19 cellular contexts compared by ENCODE assay signal in genomic region chr6:39296745-39297640, GRCh38. TPM values are rescaled to one million over a fixed set of nuclear protein-coding genes. Genes with fewer than 3 reads are reported as not detected.
DNase-seq lines count a peak whose midpoint lies in the region; ATAC-seq, FAIRE-seq and TF ChIP-seq lines count a peak whose summit lies in the region.
"Had no signal": no experiment of that assay in that cellular context is flagged by ENCODE, and none has a peak within 500 bp of the region (broad histone marks: within the 10 kb centered on the region; RNA-seq: fewer than 3 reads in every experiment).

No MANE protein-coding gene starts in this region.

- H3K36me3 ChIP-seq in liver (ENCODE audit: control insufficient read depth in 4 of 4, insufficient read depth in 3 of 4, low read depth in 1 of 4, low read length in 3 of 4) (no peaks in the 10 kb centered on the region), HepG2 (replicated peaks in 1 of 2; ENCODE audit: control insufficient read depth in 1 of 2, insufficient read depth in 2 of 2, low read length in 2 of 2) (no peaks in the 10 kb centered on the region)
- H3K36me3 ChIP-seq: spleen had no signal

- DNase-seq in HepG2 (ENCODE audit: low spot score), result no peak
- DNase-seq in left cardiac atrium, result peak; percentile 85
- peak; percentile 96 for DNase-seq in posterior vena cava (ENCODE audit: low spot score)
- no peak for DNase-seq in HT-29 (ENCODE audit: low spot score)
- DNase-seq in MV-4-11 (lab: John Stamatoyannopoulos, UW), result no peak
- DNase-seq in RCC 7860 (ENCODE audit: low spot score), result no peak
- DNase-seq: activated effector memory CD4-positive, alpha-beta T cell treated with anti-CD3 and anti-CD28 coated beads, Interleukin-2, amount 50 U/mL, for 16 hours; CD4-positive, alpha-beta memory T cell; NCI-H1930; NCI-H69; spleen; stimulated activated naive CD8-positive, alpha-beta T cell treated with anti-CD3 and anti-CD28 coated beads, Interleukin-15, amount 100 ng/mL, for 72 hours; T-cell had no signal

- no peak for TF ChIP-seq POLR2A in HepG2 (IDR thresholded peaks at IDR 0.05; ENCODE audit: insufficient read depth in 1 of 2, low read depth in 2 of 2, low read length in 2 of 2)

- TF ChIP-seq CTCF in liver (IDR thresholded peaks at IDR 0.05; ENCODE audit: low read depth, low read length, missing input control) (no peak), HepG2 (CRISPR knock-in tag; IDR thresholded peaks at IDR 0.05) (no peak)

- H3K4me1 ChIP-seq in liver (ENCODE audit: control insufficient read depth in 4 of 4, insufficient read depth in 4 of 4, low read length in 3 of 4) (peaks cover 19 to 42% (median 28%) of the 10 kb centered on the region in 4 donors), HepG2 (ENCODE audit: insufficient read depth, low read length) (peaks cover 14% of the 10 kb centered on the region)
- H3K4me1 ChIP-seq: spleen had no signal

- peak in 1 of 2 donors; percentile 37 for TF ChIP-seq RAD21 in liver (IDR thresholded peaks at IDR 0.05)
- TF ChIP-seq RAD21 in HepG2 (CRISPR knock-in tag; IDR thresholded peaks at IDR 0.05), result no peak

- FAIRE-seq in HepG2 (lab: Jason Lieb, UNC) (no peak), RCC 7860 (lab: Jason Lieb, UNC) (no peak)
- FAIRE-seq: A204.1, G401.6, GM12892 had no signal

- no peak overlapping the region for H3K4me2 ChIP-seq in HepG2 (ENCODE audit: low read depth, low read length)

- no TSS peak for BruUV-seq in HepG2 (replicated peaks; lab: Mats Ljungman, UMichigan)

- no peaks in the 10 kb centered on the region for H3K9me3 ChIP-seq in liver (ENCODE audit: control insufficient read depth in 4 of 4, low read length in 3 of 4)
- H3K9me3 ChIP-seq in HepG2 (ENCODE audit: low read length), result no peaks in the 10 kb centered on the region
- H3K9me3 ChIP-seq: spleen had no signal

- WGBS in liver, result 42% methylated on average over 18 of the region's 18 CpGs
- WGBS in HepG2 (ENCODE audit: low lambda C conversion rate), result 64% methylated on average over 18 of the region's 18 CpGs

- H3K79me2 ChIP-seq in HepG2 (ENCODE audit: insufficient read depth, low read length), result no peaks in the 10 kb centered on the region

- H3K4me3 ChIP-seq in liver (ENCODE audit: low read depth in 1 of 3, low read length in 3 of 3) (no peak overlapping the region), HepG2 (replicated peaks in 1 of 3; ENCODE audit: insufficient read depth in 1 of 3, low read depth in 2 of 3, low read length in 3 of 3) (no peak overlapping the region)
- H3K4me3 ChIP-seq: spleen had no signal

- no peaks in the 10 kb centered on the region for H4K20me1 ChIP-seq in HepG2 (ENCODE audit: insufficient read depth, low read length)

- H3K27ac ChIP-seq in liver (ENCODE audit: low read depth in 1 of 2, low read length in 2 of 2), result peak overlapping the region; percentile 75 to 80
- H3K27ac ChIP-seq in HepG2 (ENCODE audit: extremely low read length, insufficient read depth, low read length), result no peak overlapping the region
- H3K27ac ChIP-seq: spleen had no signal

- intact Hi-C loops in HepG2 (cut with micrococcal nuclease; ENCODE audit: unreplicated experiment), result no loop called here
- intact Hi-C loops in left cardiac atrium (cut with DNase I), result no loop called here
- intact Hi-C loops in posterior vena cava (cut with DNase I), result no loop called here

- H3K9ac ChIP-seq in liver (ENCODE audit: low read depth in 1 of 2, low read length in 2 of 2) (no peak overlapping the region), HepG2 (ENCODE audit: insufficient read depth, low read depth, low read length) (no peak overlapping the region)

- H2AFZ ChIP-seq in HepG2 (ENCODE audit: low read length), result no peak overlapping the region

- no peak for ATAC-seq in HepG2
- peak; percentile 77 to 88 for ATAC-seq in left cardiac atrium
- no peak for ATAC-seq in GM21515 (IDR thresholded peaks at IDR 0.05; ENCODE audit: unreplicated experiment)
- ATAC-seq: stimulated activated naive CD8-positive, alpha-beta T cell treated with anti-CD3 and anti-CD28 coated beads, Interleukin-15, amount 100 ng/mL, for 72 hours; T-cell had no signal

- POLR2A ChIA-PET in HepG2 (lab: Yijun Ruan, JAX), result no interaction called here

- no peaks in the 10 kb centered on the region for H3K27me3 ChIP-seq in liver (ENCODE audit: control insufficient read depth in 4 of 4, insufficient read depth in 4 of 4, low read length in 3 of 4)
- peaks cover 0 to 9% of the 10 kb centered on the region in 2 experiments; a peak in 1 of 5 replicates for H3K27me3 ChIP-seq in HepG2 (ENCODE audit: control insufficient read depth in 1 of 2, insufficient read depth in 2 of 2, low read length in 2 of 2)

- CTCF ChIA-PET in HepG2 (lab: Yijun Ruan, JAX; ENCODE audit: low intra/inter-chr PET ratio, low total read pairs), result no interaction called here

- in situ Hi-C loops in HepG2 (cut with HindIII; ENCODE audit: extremely low pct_ligation_motif_present, low pct_unique_long_range_greater_than_20kb), result no loop called here

- no peak for TF ChIP-seq EP300 in HepG2 (IDR thresholded peaks at IDR 0.05; ENCODE audit: low read depth in 2 of 2, low read length in 2 of 2)
- TF ChIP-seq EP300 in HepG2 (CRISPR knock-in tag; IDR thresholded peaks at IDR 0.05; ENCODE audit: borderline replicate concordance), result no peak

TF ChIP-seq in liver, 16 proteins besides CTCF, POLR2A, EP300 and RAD21 (continues in another document):
- TF ChIP-seq YY1 (IDR thresholded peaks at IDR 0.05), result no peak
- TF ChIP-seq HNF4A (conservative IDR thresholded peaks at IDR 0.05), result peak; percentile 43 to 57
- no peak for TF ChIP-seq TAF1 (conservative IDR thresholded peaks at IDR 0.05)
- peak; percentile 56 to 60 for TF ChIP-seq RXRA (IDR thresholded peaks at IDR 0.05)

TF ChIP-seq in HepG2, 621 proteins besides CTCF, POLR2A, EP300 and RAD21 (continues in another document):
- no peak for TF ChIP-seq CEBPG (CRISPR knock-in tag; IDR thresholded peaks at IDR 0.05)
- TF ChIP-seq ZNF230 (CRISPR knock-in tag; IDR thresholded peaks at IDR 0.05), result no peak

RNA-seq across cellular contexts. Expression of gene KCNK17, which starts 17.2 kb away (rescaled TPM):
- 1 to 10 TPM in 1 of 2 donors, under 1 TPM in 1; 0.19 to 1.9 TPM for total RNA-seq in liver
- under 1 TPM; 0.36 to 0.63 TPM for polyA plus RNA-seq in liver
- total RNA-seq in HepG2 (2016; rRNA removed; fragmentation: Illumina TruSeq; extraction: Trizol), result not detected in 2 replicates
- total RNA-seq in HepG2 (2016; cell fraction: cytosol; rRNA removed; fragmentation: Illumina TruSeq; extraction: Trizol; ENCODE audit: low read depth), result not detected in 2 replicates
- total RNA-seq in HepG2 (2016; cell fraction: insoluble cytoplasmic fraction; rRNA removed; fragmentation: Illumina TruSeq; extraction: Trizol), result not detected in 2 replicates
- total RNA-seq in HepG2 (2016; cell fraction: membrane; rRNA removed; fragmentation: Illumina TruSeq; extraction: Trizol), result not detected in 2 replicates
- total RNA-seq in HepG2 (2016; cell fraction: nucleus; rRNA removed; fragmentation: Illumina TruSeq; extraction: Trizol), result not detected in 2 replicates
- not detected in 2 replicates for polyA plus RNA-seq in HepG2 (2011; rRNA removed)
- not detected in 2 replicates for polyA plus RNA-seq in HepG2 (2011; cell fraction: cytosol; rRNA removed)
- not detected in 2 replicates for polyA plus RNA-seq in HepG2 (2011; cell fraction: nucleus; rRNA removed)
- not detected in 2 replicates for polyA plus RNA-seq in HepG2 (2012)
- not detected in 2 replicates for polyA plus RNA-seq in HepG2 (2016; cell fraction: cytosol; fragmentation: Illumina TruSeq; extraction: Trizol; ENCODE audit: low read depth)
- not detected in 2 replicates for polyA plus RNA-seq in HepG2 (2016; cell fraction: insoluble cytoplasmic fraction; fragmentation: Illumina TruSeq; extraction: Trizol; ENCODE audit: low read depth)
- not detected in 2 replicates for polyA plus RNA-seq in HepG2 (2016; cell fraction: membrane; fragmentation: Illumina TruSeq; extraction: Trizol; ENCODE audit: low read depth)
- not detected in 2 replicates for polyA plus RNA-seq in HepG2 (2016; cell fraction: nucleus; fragmentation: Illumina TruSeq; extraction: Trizol; ENCODE audit: insufficient read depth, low read depth)
- not detected in 2 replicates for polyA minus RNA-seq in HepG2 (2011; rRNA and poly(A)+ RNA removed; ENCODE audit: low replicate concordance)
- not detected in 2 replicates for polyA minus RNA-seq in HepG2 (2011; cell fraction: cytosol; rRNA and poly(A)+ RNA removed)
- polyA minus RNA-seq in HepG2 (2011; cell fraction: nucleus; rRNA and poly(A)+ RNA removed), result not detected in 2 replicates
- 1 to 10 TPM in 1 of 2 donors, under 1 TPM in 1; 0.53 to 1.1 TPM for total RNA-seq in left cardiac atrium
- total RNA-seq in posterior vena cava, result under 1 TPM; 0.48 to 0.74 TPM
- 0.13 TPM in 1 of 2 replicates, not detected in the other for total RNA-seq in HT-29 (2014; rRNA removed; shearing (Covaris generic))
- total RNA-seq: CD4-positive, alpha-beta memory T cell had no signal
- polyA plus RNA-seq: CD4-positive, alpha-beta memory T cell had no signal

RNA-seq across cellular contexts. Expression of gene KCNK16, which starts 25.5 kb away (rescaled TPM):
- total RNA-seq in liver (not detected), HepG2 (2016; rRNA removed; fragmentation: Illumina TruSeq; extraction: Trizol) (not detected in 2 replicates), left cardiac atrium (not detected), posterior vena cava (not detected)
- polyA plus RNA-seq in liver (not detected), HepG2 (2011; rRNA removed) (not detected in 2 replicates)
- total RNA-seq in HepG2 (2016; cell fraction: cytosol; rRNA removed; fragmentation: Illumina TruSeq; extraction: Trizol; ENCODE audit: low read depth), result not detected in 2 replicates
- total RNA-seq in HepG2 (2016; cell fraction: insoluble cytoplasmic fraction; rRNA removed; fragmentation: Illumina TruSeq; extraction: Trizol), result not detected in 2 replicates
- not detected in 2 replicates for total RNA-seq in HepG2 (2016; cell fraction: membrane; rRNA removed; fragmentation: Illumina TruSeq; extraction: Trizol)
- not detected in 2 replicates for total RNA-seq in HepG2 (2016; cell fraction: nucleus; rRNA removed; fragmentation: Illumina TruSeq; extraction: Trizol)
- polyA plus RNA-seq in HepG2 (2011; cell fraction: cytosol; rRNA removed), result not detected in 2 replicates
- not detected in 2 replicates for polyA plus RNA-seq in HepG2 (2011; cell fraction: nucleus; rRNA removed)
- polyA plus RNA-seq in HepG2 (2012), result not detected in 2 replicates
- not detected in 2 replicates for polyA plus RNA-seq in HepG2 (2016; cell fraction: cytosol; fragmentation: Illumina TruSeq; extraction: Trizol; ENCODE audit: low read depth)
- not detected in 2 replicates for polyA plus RNA-seq in HepG2 (2016; cell fraction: insoluble cytoplasmic fraction; fragmentation: Illumina TruSeq; extraction: Trizol; ENCODE audit: low read depth)
- not detected in 2 replicates for polyA plus RNA-seq in HepG2 (2016; cell fraction: membrane; fragmentation: Illumina TruSeq; extraction: Trizol; ENCODE audit: low read depth)
- polyA plus RNA-seq in HepG2 (2016; cell fraction: nucleus; fragmentation: Illumina TruSeq; extraction: Trizol; ENCODE audit: insufficient read depth, low read depth), result not detected in 2 replicates
- not detected in 2 replicates for polyA minus RNA-seq in HepG2 (2011; rRNA and poly(A)+ RNA removed; ENCODE audit: low replicate concordance)
- not detected in 2 replicates for polyA minus RNA-seq in HepG2 (2011; cell fraction: cytosol; rRNA and poly(A)+ RNA removed)
- polyA minus RNA-seq in HepG2 (2011; cell fraction: nucleus; rRNA and poly(A)+ RNA removed), result not detected in 2 replicates
- total RNA-seq in HT-29 (2014; rRNA removed; shearing (Covaris generic)), result not detected in 2 replicates
- total RNA-seq: CD4-positive, alpha-beta memory T cell; spleen; T-cell had no signal
- polyA plus RNA-seq: CD4-positive, alpha-beta memory T cell; esophagus; spleen had no signal

Comparison
In these comparisons a context has a peak if more than half of its experiments do, and no peak if none do; other contexts are left out.
1. ATAC-seq: peak in left cardiac atrium (2 of 2); none in HepG2 (single experiment) and GM21515 (single experiment).
2. DNase-seq: peak in left cardiac atrium (single experiment) and posterior vena cava (single experiment); none in HepG2 (single experiment), HT-29 (single experiment), MV-4-11 (single experiment) and RCC 7860 (single experiment).